In the genomic region with DNA sequence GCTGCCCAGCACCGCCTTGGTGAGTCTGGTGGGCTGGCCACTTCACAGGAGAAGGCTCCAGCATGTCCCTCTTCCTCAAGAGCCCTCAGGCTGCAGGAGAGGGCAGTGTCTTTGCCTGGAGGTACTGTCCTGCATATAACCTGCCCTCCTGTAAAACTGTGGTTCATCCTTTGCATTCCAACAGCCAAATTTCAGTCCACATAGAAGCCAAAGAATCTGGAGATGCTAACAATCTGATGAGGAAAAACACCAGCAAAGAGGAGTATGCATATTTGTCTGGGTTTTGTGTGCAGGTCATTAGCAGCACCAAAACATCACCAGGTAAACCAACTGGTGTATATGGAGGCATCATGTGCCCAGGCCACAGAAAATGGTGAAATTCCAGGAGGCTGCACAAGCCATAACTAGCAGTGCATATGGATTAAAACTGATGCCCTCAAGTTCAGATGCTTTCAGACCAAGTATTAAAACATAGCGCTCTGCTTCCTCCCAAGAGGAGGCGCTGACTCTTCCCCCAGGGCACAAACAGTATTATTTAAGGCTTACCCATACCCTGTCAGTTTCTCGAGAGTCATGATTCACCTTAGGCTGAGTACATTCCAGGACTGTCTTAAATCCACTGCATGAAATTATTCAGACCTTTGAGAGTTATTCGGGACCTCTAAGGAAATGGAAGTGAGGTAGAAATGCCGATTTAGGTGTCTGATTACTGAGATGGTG, we compare ENCODE assay signal across 17 cellular contexts.
"Had no signal": no experiment of that assay in that cellular context is flagged by ENCODE, and none has a peak within 500 bp of the region (broad histone marks: within the 10 kb centered on the region; RNA-seq: fewer than 3 reads in every experiment).

No MANE protein-coding gene starts in this region.

- H3K27ac Mint-ChIP-seq: activated CD4-positive, alpha-beta memory T cell treated with anti-CD3 and anti-CD28 coated beads for 36 hours; activated naive CD8-positive, alpha-beta T cell treated with anti-CD3 and anti-CD28 coated beads for 36 hours; nephron had no signal

- DNase-seq: activated CD4-positive, alpha-beta memory T cell treated with anti-CD3 and anti-CD28 coated beads for 36 hours; activated CD4-positive, alpha-beta T cell treated with anti-CD3 and anti-CD28 coated beads for 1 hour; activated gamma-delta T cell; activated naive CD8-positive, alpha-beta T cell treated with anti-CD3 and anti-CD28 coated beads for 36 hours; activated T-cell treated with anti-CD3 and anti-CD28 coated beads, Interleukin-2, amount 50 U/mL, for 48 hours; anterior cingulate cortex; gastrocnemius medialis; kidney; left ventricle myocardium superior; mesendoderm; right lobe of liver; spleen; stimulated activated naive CD4-positive, alpha-beta T cell treated with Interleukin-2 at 50 U/mL for 16 hours; upper lobe of left lung had no signal

- H3K9me3 ChIP-seq: gastrocnemius medialis, prostate gland, right lobe of liver, spleen, suprapubic skin, upper lobe of left lung had no signal

- H3K36me3 Mint-ChIP-seq: activated CD4-positive, alpha-beta memory T cell treated with anti-CD3 and anti-CD28 coated beads for 36 hours had no signal

- H3K27me3 ChIP-seq: gastrocnemius medialis, right lobe of liver, upper lobe of left lung had no signal

- H3K9me3 Mint-ChIP-seq: activated CD4-positive, alpha-beta memory T cell treated with anti-CD3 and anti-CD28 coated beads for 36 hours; activated naive CD8-positive, alpha-beta T cell treated with anti-CD3 and anti-CD28 coated beads for 36 hours; nephron had no signal

- H3K27ac ChIP-seq: gastrocnemius medialis, prostate gland, right lobe of liver, spleen, suprapubic skin, upper lobe of left lung had no signal

- ATAC-seq: gastrocnemius medialis, left ventricle myocardium superior, right lobe of liver had no signal

- H3K4me3 Mint-ChIP-seq: activated CD4-positive, alpha-beta memory T cell treated with anti-CD3 and anti-CD28 coated beads for 36 hours; activated naive CD8-positive, alpha-beta T cell treated with anti-CD3 and anti-CD28 coated beads for 36 hours; nephron had no signal

- H3K4me1 Mint-ChIP-seq: nephron had no signal

- H3K36me3 ChIP-seq: gastrocnemius medialis, prostate gland, right lobe of liver, spleen, suprapubic skin, upper lobe of left lung had no signal

- H3K4me1 ChIP-seq: gastrocnemius medialis, prostate gland, right lobe of liver, spleen, suprapubic skin, upper lobe of left lung had no signal

- H3K4me3 ChIP-seq: gastrocnemius medialis, prostate gland, right lobe of liver, spleen, suprapubic skin, upper lobe of left lung had no signal
